Comparison of ENCODE assay signal across 8 cellular contexts in the genomic region with DNA sequence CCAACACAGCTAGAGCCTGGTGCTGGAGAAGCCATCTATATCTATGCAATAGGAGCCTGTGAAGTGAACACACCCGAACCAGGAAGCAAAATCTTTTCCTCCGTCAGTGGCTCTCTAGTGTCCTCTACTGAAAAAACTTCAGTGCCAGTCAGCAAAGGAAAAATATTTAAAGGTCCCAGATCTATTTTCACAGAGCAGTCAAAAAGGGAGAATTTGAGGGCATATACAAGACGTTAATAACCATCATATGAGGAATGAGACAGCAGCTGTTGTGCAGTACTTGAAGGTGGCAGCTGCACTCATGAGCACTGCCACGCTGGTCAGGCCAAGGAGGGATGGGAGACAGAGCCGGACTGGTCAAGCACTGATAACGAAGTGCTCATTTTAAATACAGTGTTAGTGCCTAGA. TPM values are rescaled to one million over a fixed set of nuclear protein-coding genes. Genes with fewer than 3 reads are reported as not detected.
DNase-seq lines count a peak whose midpoint lies in the region; ATAC-seq and TF ChIP-seq lines count a peak whose summit lies in the region.

No MANE protein-coding gene starts in this region.

- H4K20me1 ChIP-seq in mammary epithelial cell (ENCODE audit: insufficient read depth, low read length) = no peaks in the 10 kb centered on the region

- no peak overlapping the region for H3K27ac Mint-ChIP-seq in MCF 10A (ENCODE audit: low read depth, unreplicated experiment)

- no peaks in the 10 kb centered on the region for H3K36me3 Mint-ChIP-seq in MCF 10A (ENCODE audit: insufficient read depth, unreplicated experiment)

- peak; percentile 85 for ATAC-seq in esophagus mucosa
- peak; percentile 34 for ATAC-seq in stimulated activated naive CD8-positive, alpha-beta T cell treated with anti-CD3 and anti-CD28 coated beads, Interleukin-15, Interleukin-2, amounts not matched to agents 100 U/mL and 50 U/mL, for 24 hours

- no peaks in the 10 kb centered on the region for H3K9me3 Mint-ChIP-seq in MCF 10A (ENCODE audit: unreplicated experiment)

- no peak overlapping the region for H3K4me3 Mint-ChIP-seq in MCF 10A (ENCODE audit: unreplicated experiment)

- CTCF ChIA-PET in MCF 10A (lab: Yijun Ruan, JAX) = interaction anchor here (0.6 to 1.5 kb wide), 8 partner anchors 9 to 211 kb away, joined by 3 to 8 read pairs (median 3); no protein-coding TSS in a partner anchor
- CTCF ChIA-PET in mammary epithelial cell (lab: Charles Lee; ENCODE audit: low non-redundant PET) = no interaction called here

- TF ChIP-seq CTCF in MCF 10A (IDR thresholded peaks at IDR 0.05; ENCODE audit: unreplicated experiment) (no peak), mammary epithelial cell (conservative IDR thresholded peaks at IDR 0.05 in 1 of 2, IDR thresholded peaks at IDR 0.05 in 1 of 2; ENCODE audit: extremely low read depth in 1 of 2, insufficient read depth in 1 of 2, low read depth in 1 of 2, low read length in 2 of 2) (peak in 1 of 2 donors; percentile 16)

- dilution Hi-C loops in mammary epithelial cell (cut with HindIII; ENCODE audit: low sequenced_read_pairs) = no loop called here

- BruUV-seq in MCF 10A (replicated peaks; lab: Mats Ljungman, UMichigan) (no TSS peak), mammary epithelial cell (replicated peaks; lab: Mats Ljungman, UMichigan) (no TSS peak)

- H3K27me3 ChIP-seq in mammary epithelial cell (ENCODE audit: insufficient read depth, low read length) = no peaks in the 10 kb centered on the region

- no peak overlapping the region for H3K4me2 ChIP-seq in mammary epithelial cell (ENCODE audit: insufficient read depth, low read depth, low read length)

- intact Hi-C loops in MCF 10A (cut with micrococcal nuclease) = loop anchor here (5.0 kb wide), 1 partner anchor 147 kb away; no protein-coding TSS in a partner anchor
- intact Hi-C loops in mammary epithelial cell (cut with micrococcal nuclease) = no loop called here

- DNase-seq in MCF 10A (ENCODE audit: unreplicated experiment) (peak; percentile 32), mammary epithelial cell (no peak), RKO (ENCODE audit: low spot score) (peak; percentile 17), AG08395 (ENCODE audit: low spot score) (no peak)
- no peak for DNase-seq in stimulated activated naive CD8-positive, alpha-beta T cell treated with anti-CD3 and anti-CD28 coated beads, Interleukin-15, Interleukin-2, amounts not matched to agents 100 U/mL and 50 U/mL, for 24 hours
- no peak for DNase-seq in effector CD4-positive, alpha-beta T cell
- no peak for DNase-seq in activated effector memory CD4-positive, alpha-beta T cell treated with anti-CD3 and anti-CD28 coated beads, Interleukin-2, amount 50 U/mL, for 16 hours

- in situ Hi-C loops in mammary epithelial cell (cut with MboI; ENCODE audit: low sequenced_read_pairs in 2 of 2) = no loop called here

- WGBS in mammary epithelial cell (ENCODE audit: low coverage, missing lambda C conversion rate) = 83% methylated on average over 6 of the region's 6 CpGs

- no peaks in the 10 kb centered on the region for H3K27me3 Mint-ChIP-seq in MCF 10A (ENCODE audit: insufficient read depth, unreplicated experiment)

- peaks cover 3% of the 10 kb centered on the region for H3K79me2 ChIP-seq in mammary epithelial cell (ENCODE audit: insufficient read depth, low read length)

- no peak overlapping the region for H3K27ac ChIP-seq in mammary epithelial cell (ENCODE audit: insufficient read depth, low read depth, low read length)

- H3K4me1 Mint-ChIP-seq in MCF 10A (ENCODE audit: insufficient read depth, unreplicated experiment) = no peaks in the 10 kb centered on the region

- POLR2A ChIA-PET in MCF 10A (lab: Yijun Ruan, JAX) = interaction anchor here (1.3 to 1.6 kb wide), 2 partner anchors 13 to 14 kb away, joined by 3 to 4 read pairs; a partner anchor contains a TSS

- H3K4me1 ChIP-seq in mammary epithelial cell (ENCODE audit: insufficient read depth, low read length) = no peaks in the 10 kb centered on the region

- H3K9me3 ChIP-seq in mammary epithelial cell (replicated peaks; ENCODE audit: insufficient read depth, low read length) = no peaks in the 10 kb centered on the region

- no peak overlapping the region for H3K4me3 ChIP-seq in mammary epithelial cell (replicated peaks in 1 of 3; ENCODE audit: insufficient read depth in 1 of 3, low read depth in 2 of 3, low read length in 3 of 3)

- no peak overlapping the region for H3K9ac ChIP-seq in mammary epithelial cell (ENCODE audit: insufficient read depth, low read length)

- no peak overlapping the region for H2AFZ ChIP-seq in mammary epithelial cell (ENCODE audit: low read depth, low read length)

- H3K36me3 ChIP-seq in mammary epithelial cell (ENCODE audit: insufficient read depth, low read length) = no peaks in the 10 kb centered on the region

RNA-seq across cellular contexts. Expression of a gene that starts 14.4 kb away (rescaled TPM):
- total RNA-seq in MCF 10A (2022) (11.0 and 16.3 TPM in 2 replicates), mammary epithelial cell (10 to 100 TPM in 1 of 2 donors, 1 to 10 TPM in 1; 8.3 to 20.3 TPM), esophagus mucosa (20.3 TPM)
- 27.6 TPM for polyA plus RNA-seq in mammary epithelial cell
- polyA minus RNA-seq in mammary epithelial cell = 11.5 TPM

Comparison
In these comparisons a context has a peak if more than half of its experiments do, and no peak if none do; other contexts are left out.
1. DNase-seq: peak in MCF 10A (single experiment) and RKO (single experiment); none in mammary epithelial cell (single experiment), stimulated activated naive CD8-positive, alpha-beta T cell treated with anti-CD3 and anti-CD28 coated beads, Interleukin-15, Interleukin-2, amounts not matched to agents 100 U/mL and 50 U/mL, for 24 hours (single experiment), effector CD4-positive, alpha-beta T cell (single experiment), AG08395 (single experiment) and activated effector memory CD4-positive, alpha-beta T cell treated with anti-CD3 and anti-CD28 coated beads, Interleukin-2, amount 50 U/mL, for 16 hours (single experiment).